In the genomic region with DNA sequence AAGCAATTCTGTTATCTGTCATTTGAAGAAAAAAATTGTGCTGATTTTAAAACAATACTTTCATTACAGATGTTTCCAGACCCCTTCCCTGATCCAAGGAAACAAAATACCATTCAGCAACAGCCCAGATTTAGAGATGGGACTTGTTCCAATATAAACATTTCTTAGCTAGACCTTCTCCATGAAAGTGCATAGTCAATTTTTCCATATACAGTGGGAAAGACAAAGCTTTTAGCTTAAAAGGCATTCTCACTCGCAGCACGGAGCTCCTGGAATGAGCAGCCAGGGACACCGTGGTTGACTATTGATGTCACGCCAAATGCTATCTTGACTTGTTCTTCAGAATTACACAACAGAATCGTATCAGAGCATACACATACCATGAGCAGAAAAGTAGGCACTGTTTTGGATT, we compare ENCODE assay signal across 12 cellular contexts. TPM values are rescaled to one million over a fixed set of nuclear protein-coding genes. Genes with fewer than 3 reads are reported as not detected.
DNase-seq lines count a peak whose midpoint lies in the region; ATAC-seq, FAIRE-seq and TF ChIP-seq lines count a peak whose summit lies in the region.
"Had no signal": no experiment of that assay in that cellular context is flagged by ENCODE, and none has a peak within 500 bp of the region (broad histone marks: within the 10 kb centered on the region; RNA-seq: fewer than 3 reads in every experiment).

No MANE protein-coding gene starts in this region.

- CTCF ChIA-PET in HEK293 (lab: Yijun Ruan, JAX) = interaction anchor here (0.7 to 2.6 kb wide), 7 partner anchors 11 to 1283 kb away, joined by 3 to 15 read pairs (median 5); no protein-coding TSS in a partner anchor

- DNase-seq in right atrium auricular region (ENCODE audit: low spot score) (no peak), NCI-H69 (lab: John Stamatoyannopoulos, UW) (no peak), RCC 7860 (ENCODE audit: low spot score) (no peak)
- DNase-seq: NCI-H510A; stimulated activated CD4-positive, alpha-beta T cell treated with anti-CD3 and anti-CD28 coated beads, Interleukin-1b, Interleukin-23, amount 100 ng/mL, for 48 hours had no signal

- H3K9me3 ChIP-seq in HEK293 (ENCODE audit: control insufficient read depth, insufficient read depth, low read depth, low read length) (no peaks in the 10 kb centered on the region), right atrium auricular region (no peaks in the 10 kb centered on the region), skeletal muscle tissue (ENCODE audit: control insufficient read depth in 3 of 3, low read length in 3 of 3) (no peaks in the 10 kb centered on the region)

- peaks cover 42% of the 10 kb centered on the region for H3K4me1 ChIP-seq in HEK293 (ENCODE audit: control insufficient read depth, insufficient read depth, low read length)
- H3K4me1 ChIP-seq in right atrium auricular region = peaks cover 0 to 57% of the 10 kb centered on the region in 2 donors
- H3K4me1 ChIP-seq in skeletal muscle tissue (ENCODE audit: control insufficient read depth in 3 of 3, insufficient read depth in 3 of 3, low read length in 3 of 3) = peaks cover 0 to 16% (median 14%) of the 10 kb centered on the region in 3 donors

- POLR2A ChIA-PET in HEK293 (lab: Yijun Ruan, JAX) = interaction anchor here (0.6 to 4.8 kb wide), 8 partner anchors 9 to 433 kb away, joined by 3 to 32 read pairs (median 4); a partner anchor contains a TSS

- H3K4me1 Mint-ChIP-seq in brain = peaks cover 72% of the 10 kb centered on the region

- no peaks in the 10 kb centered on the region for H3K36me3 ChIP-seq in HEK293 (ENCODE audit: control insufficient read depth in 2 of 2, insufficient read depth in 1 of 2, low read length in 2 of 2)
- no peaks in the 10 kb centered on the region for H3K36me3 ChIP-seq in right atrium auricular region
- H3K36me3 ChIP-seq in skeletal muscle tissue (ENCODE audit: control insufficient read depth in 3 of 3, insufficient read depth in 3 of 3, low read length in 3 of 3) = no peaks in the 10 kb centered on the region

- H3K27me3 Mint-ChIP-seq in brain = no peaks in the 10 kb centered on the region

- no peaks in the 10 kb centered on the region for H3K9me3 Mint-ChIP-seq in brain

- H3K36me3 Mint-ChIP-seq in brain = peaks cover 8% of the 10 kb centered on the region

- H3K9ac ChIP-seq in skeletal muscle tissue (ENCODE audit: low read depth in 1 of 3, low read length in 3 of 3) = no peak overlapping the region

- no peak for ATAC-seq in GM21737 (IDR thresholded peaks at IDR 0.05; ENCODE audit: unreplicated experiment)
- no peak for ATAC-seq in HG03439 (IDR thresholded peaks at IDR 0.05; ENCODE audit: unreplicated experiment)

- H3K4me3 ChIP-seq in HEK293 (ENCODE audit: low read depth, low read length) (no peak overlapping the region), right atrium auricular region (peak overlapping the region in 1 of 2 donors; percentile 5), skeletal muscle tissue (ENCODE audit: low read length in 3 of 3) (peak overlapping the region in 1 of 3 donors; percentile 14)

- no peaks in the 10 kb centered on the region for H3K27me3 ChIP-seq in right atrium auricular region
- no peaks in the 10 kb centered on the region for H3K27me3 ChIP-seq in skeletal muscle tissue (ENCODE audit: control insufficient read depth in 3 of 3, insufficient read depth in 3 of 3, low read length in 3 of 3)

- H3K27ac Mint-ChIP-seq in brain = peak overlapping the region in 2 of 5 experiments; percentile 76 to 92

- H3K27ac ChIP-seq in HEK293 (ENCODE audit: extremely low read depth, low read depth, low read length) (peak overlapping the region; percentile 67), right atrium auricular region (peak overlapping the region; percentile 72 to 84), skeletal muscle tissue (ENCODE audit: low read depth, low read length) (peak overlapping the region; percentile 45)

- TF ChIP-seq CTCF in HEK293 (tag by site-specific recombination; IDR thresholded peaks at IDR 0.05) = no peak
- no peak for TF ChIP-seq CTCF in brain (conservative IDR thresholded peaks at IDR 0.05)
- no peak for TF ChIP-seq CTCF in right atrium auricular region (IDR thresholded peaks at IDR 0.05)

- no peak for FAIRE-seq in RCC 7860 (lab: Jason Lieb, UNC)
- FAIRE-seq: D721Med had no signal

- peak overlapping the region in 3 of 5 experiments; percentile 33 to 71 (median 63) for H3K4me3 Mint-ChIP-seq in brain

TF ChIP-seq in HEK293, 187 proteins besides CTCF, POLR2A, EP300 and RAD21 (continues in another document):
- TF ChIP-seq ZNF112 (tag by site-specific recombination; IDR thresholded peaks at IDR 0.05) (no peak), ZNF140 (tag by site-specific recombination; IDR thresholded peaks at IDR 0.05) (no peak), ZNF561 (tag by site-specific recombination; IDR thresholded peaks at IDR 0.05; ENCODE audit: borderline replicate concordance) (peak; percentile 68; the same call in 1 of the 2 replicates), ZEB2 (tag by site-specific recombination; IDR thresholded peaks at IDR 0.05) (peak; percentile 75), MYNN (tag by site-specific recombination; IDR thresholded peaks at IDR 0.05; ENCODE audit: borderline replicate concordance) (0 out of 2 replicates have a peak, but pooled peaks have one; percentile 55), ZNF366 (tag by site-specific recombination; conservative IDR thresholded peaks at IDR 0.05) (peak; percentile 63), REPIN1 (tag by site-specific recombination; IDR thresholded peaks at IDR 0.05; ENCODE audit: low read depth) (no peak), GFI1B (tag by site-specific recombination; IDR thresholded peaks at IDR 0.05) (peak; percentile 84; the same call in 1 of the 2 replicates), ZNF146 (tag by site-specific recombination; IDR thresholded peaks at IDR 0.05) (no peak), ZBTB8A (tag by site-specific recombination; IDR thresholded peaks at IDR 0.05) (0 out of 2 replicates have a peak, but pooled peaks have one; percentile 36), ZNF169 (tag by site-specific recombination; IDR thresholded peaks at IDR 0.05) (no peak), SP7 (tag by site-specific recombination; IDR thresholded peaks at IDR 0.05) (peak; percentile 80), KLF10 (tag by site-specific recombination; IDR thresholded peaks at IDR 0.05) (peak; percentile 55; the same call in 1 of the 2 replicates), SCRT2 (tag by site-specific recombination; IDR thresholded peaks at IDR 0.05) (peak; percentile 18; the same call in 1 of the 2 replicates), ZNF571 (tag by site-specific recombination; IDR thresholded peaks at IDR 0.05) (no peak), KLF1 (tag by site-specific recombination; IDR thresholded peaks at IDR 0.05) (no peak), YY2 (tag by site-specific recombination; IDR thresholded peaks at IDR 0.05) (no peak), ZNF266 (tag by site-specific recombination; IDR thresholded peaks at IDR 0.05; ENCODE audit: low read depth) (no peak), ZNF544 (tag by site-specific recombination; IDR thresholded peaks at IDR 0.05) (no peak), YY1 (tag by site-specific recombination; IDR thresholded peaks at IDR 0.05) (no peak), KLF8 (tag by site-specific recombination; IDR thresholded peaks at IDR 0.05) (peak; percentile 26; the same call in 1 of the 2 replicates), ZFP3 (tag by site-specific recombination; IDR thresholded peaks at IDR 0.05; ENCODE audit: low read depth) (no peak)
- TF ChIP-seq, protein P1, sequence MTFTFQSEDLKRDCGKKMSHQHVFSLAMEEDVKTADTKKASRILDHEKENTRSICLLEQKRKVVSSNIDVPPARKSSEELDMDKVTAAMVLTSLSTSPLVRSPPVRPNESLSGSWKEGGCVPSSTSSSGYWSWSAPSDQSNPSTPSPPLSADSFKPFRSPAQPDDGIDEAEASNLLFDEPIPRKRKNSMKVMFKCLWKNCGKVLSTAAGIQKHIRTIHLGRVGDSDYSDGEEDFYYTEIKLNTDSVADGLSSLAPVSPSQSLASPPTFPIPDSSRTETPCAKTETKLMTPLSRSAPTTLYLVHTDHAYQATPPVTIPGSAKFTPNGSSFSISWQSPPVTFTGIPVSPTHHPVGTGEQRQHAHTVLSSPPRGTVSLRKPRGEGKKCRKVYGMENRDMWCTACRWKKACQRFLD (tag by site-specific recombination; IDR thresholded peaks at IDR 0.05) = no peak
- TF ChIP-seq, protein P2, sequence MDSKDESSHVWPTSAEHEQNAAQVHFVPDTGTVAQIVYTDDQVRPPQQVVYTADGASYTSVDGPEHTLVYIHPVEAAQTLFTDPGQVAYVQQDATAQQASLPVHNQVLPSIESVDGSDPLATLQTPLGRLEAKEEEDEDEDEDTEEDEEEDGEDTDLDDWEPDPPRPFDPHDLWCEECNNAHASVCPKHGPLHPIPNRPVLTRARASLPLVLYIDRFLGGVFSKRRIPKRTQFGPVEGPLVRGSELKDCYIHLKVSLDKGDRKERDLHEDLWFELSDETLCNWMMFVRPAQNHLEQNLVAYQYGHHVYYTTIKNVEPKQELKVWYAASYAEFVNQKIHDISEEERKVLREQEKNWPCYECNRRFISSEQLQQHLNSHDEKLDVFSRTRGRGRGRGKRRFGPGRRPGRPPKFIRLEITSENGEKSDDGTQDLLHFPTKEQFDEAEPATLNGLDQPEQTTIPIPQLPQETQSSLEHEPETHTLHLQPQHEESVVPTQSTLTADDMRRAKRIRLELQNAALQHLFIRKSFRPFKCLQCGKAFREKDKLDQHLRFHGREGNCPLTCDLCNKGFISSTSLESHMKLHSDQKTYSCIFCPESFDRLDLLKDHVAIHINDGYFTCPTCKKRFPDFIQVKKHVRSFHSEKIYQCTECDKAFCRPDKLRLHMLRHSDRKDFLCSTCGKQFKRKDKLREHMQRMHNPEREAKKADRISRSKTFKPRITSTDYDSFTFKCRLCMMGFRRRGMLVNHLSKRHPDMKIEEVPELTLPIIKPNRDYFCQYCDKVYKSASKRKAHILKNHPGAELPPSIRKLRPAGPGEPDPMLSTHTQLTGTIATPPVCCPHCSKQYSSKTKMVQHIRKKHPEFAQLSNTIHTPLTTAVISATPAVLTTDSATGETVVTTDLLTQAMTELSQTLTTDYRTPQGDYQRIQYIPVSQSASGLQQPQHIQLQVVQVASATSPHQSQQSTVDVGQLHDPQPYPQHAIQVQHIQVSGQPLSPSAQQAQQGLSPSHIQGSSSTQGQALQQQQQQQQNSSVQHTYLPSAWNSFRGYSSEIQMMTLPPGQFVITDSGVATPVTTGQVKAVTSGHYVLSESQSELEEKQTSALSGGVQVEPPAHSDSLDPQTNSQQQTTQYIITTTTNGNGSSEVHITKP (tag by site-specific recombination; IDR thresholded peaks at IDR 0.05) = peak; percentile 26; the same call in 1 of the 2 replicates

RNA-seq across cellular contexts. Expression of a gene that starts 21.5 kb away (rescaled TPM):
- polyA plus RNA-seq in brain (ENCODE audit: insufficient read depth, low read depth, low replicate concordance) = 7.0 TPM
- total RNA-seq in right atrium auricular region (10 to 100 TPM; 37.2 to 47.1 TPM), skeletal muscle tissue (248 TPM)
- total RNA-seq: T-helper 1 cell treated with Interleukin-12 subunit alpha and Interleukin-12 subunit beta and Interleukin-4 antibody, amounts not matched to agents 30 ng/mL and 1 ng/mL, for 36 hours had no signal
